In genomic region chr1:58575831-58576726, GRCh38 we compare ENCODE assay signal across 2 cellular contexts.
TF ChIP-seq lines count a peak whose summit lies in the region.

No MANE protein-coding gene starts in this region.

TF ChIP-seq in liver, 16 proteins besides CTCF, POLR2A, EP300 and RAD21:
- TF ChIP-seq FOXA1 (IDR thresholded peaks at IDR 0.05) (no peak), ZBTB33 (IDR thresholded peaks at IDR 0.05) (no peak), HNF4G (IDR thresholded peaks at IDR 0.05) (no peak), REST (IDR thresholded peaks at IDR 0.05) (no peak), EGR1 (IDR thresholded peaks at IDR 0.05; ENCODE audit: low read depth in 2 of 2) (no peak), TAF1 (conservative IDR thresholded peaks at IDR 0.05) (no peak), YY1 (IDR thresholded peaks at IDR 0.05) (no peak), MAX (IDR thresholded peaks at IDR 0.05) (no peak), JUND (IDR thresholded peaks at IDR 0.05) (no peak), SP1 (IDR thresholded peaks at IDR 0.05) (no peak)

TF ChIP-seq in HepG2, 621 proteins besides CTCF, POLR2A, EP300 and RAD21:
- no peak for TF ChIP-seq RBM22 (optimal IDR thresholded peaks at IDR 0.05; ENCODE audit: low read length)
- TF ChIP-seq RFX1 (IDR thresholded peaks at IDR 0.05), result no peak
- TF ChIP-seq LCORL (IDR thresholded peaks at IDR 0.05), result no peak
- TF ChIP-seq LCORL (CRISPR knock-in tag; IDR thresholded peaks at IDR 0.05), result no peak
- no peak for TF ChIP-seq DZIP1 (CRISPR knock-in tag; IDR thresholded peaks at IDR 0.05)
- no peak for TF ChIP-seq FOXJ3 (CRISPR knock-in tag; IDR thresholded peaks at IDR 0.05; ENCODE audit: borderline replicate concordance)
- TF ChIP-seq MLX (CRISPR knock-in tag; IDR thresholded peaks at IDR 0.05), result no peak
TF ChIP-seq in HepG2: peak in this region for 0.
